Comparison of ENCODE assay signal across 1 cellular context in the genomic region with DNA sequence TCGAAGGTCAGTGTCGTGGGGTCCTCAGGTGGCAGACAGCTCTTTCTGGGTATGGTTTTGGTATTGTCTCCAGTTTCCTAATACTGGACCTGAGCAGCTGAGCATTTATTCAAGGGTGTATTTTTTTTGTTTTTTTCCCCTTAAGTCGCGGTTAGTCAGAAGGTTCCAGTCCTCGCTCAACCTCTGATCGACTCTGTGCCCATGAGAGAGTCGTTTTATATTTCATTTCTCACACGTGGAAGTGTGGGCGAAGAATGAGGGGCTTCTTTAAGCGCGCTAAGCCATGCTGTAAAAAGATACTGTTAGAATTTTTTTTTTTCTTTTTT.
TF ChIP-seq lines count a peak whose summit lies in the region.

No MANE protein-coding gene starts in this region.

TF ChIP-seq in HepG2, 621 proteins besides CTCF, POLR2A, EP300 and RAD21 (continued from another document and continues in another):
- TF ChIP-seq ZZZ3 (CRISPR knock-in tag; IDR thresholded peaks at IDR 0.05; ENCODE audit: borderline replicate concordance) (no peak), ZNF230 (CRISPR knock-in tag; IDR thresholded peaks at IDR 0.05) (no peak; the same call in 1 of the 2 replicates), PAF1 (CRISPR knock-in tag; IDR thresholded peaks at IDR 0.05) (no peak), FOXM1 (CRISPR knock-in tag; IDR thresholded peaks at IDR 0.05) (no peak), MIER2 (CRISPR knock-in tag; IDR thresholded peaks at IDR 0.05) (peak; percentile 3; the same call in 1 of the 2 replicates), SRSF9 (IDR thresholded peaks at IDR 0.05; ENCODE audit: borderline replicate concordance, insufficient read depth, low read depth, low read length, poor library complexity, severe bottlenecking) (no peak), MTERF4 (CRISPR knock-in tag; IDR thresholded peaks at IDR 0.05) (no peak), ZNF747 (CRISPR knock-in tag; IDR thresholded peaks at IDR 0.05; ENCODE audit: borderline replicate concordance) (no peak), ZNF614 (CRISPR knock-in tag; IDR thresholded peaks at IDR 0.05; ENCODE audit: borderline replicate concordance) (no peak), ZBTB33 (CRISPR knock-in tag; IDR thresholded peaks at IDR 0.05) (no peak), ZNF318 (CRISPR knock-in tag; IDR thresholded peaks at IDR 0.05) (no peak), ZNF124 (CRISPR knock-in tag; IDR thresholded peaks at IDR 0.05) (no peak), ARID2 (CRISPR knock-in tag; IDR thresholded peaks at IDR 0.05; ENCODE audit: borderline replicate concordance) (no peak; the same call in 1 of the 2 replicates), ZNF780A (CRISPR knock-in tag; IDR thresholded peaks at IDR 0.05) (no peak), THRA (CRISPR knock-in tag; IDR thresholded peaks at IDR 0.05; ENCODE audit: borderline replicate concordance) (no peak), CC2D1A (CRISPR knock-in tag; IDR thresholded peaks at IDR 0.05) (no peak), MXD1 (CRISPR knock-in tag; IDR thresholded peaks at IDR 0.05) (no peak), ZNF331 (CRISPR knock-in tag; IDR thresholded peaks at IDR 0.05) (no peak), HMGXB3 (CRISPR knock-in tag; IDR thresholded peaks at IDR 0.05; ENCODE audit: borderline replicate concordance) (no peak; the same call in 1 of the 2 replicates), BRD4 (CRISPR knock-in tag; IDR thresholded peaks at IDR 0.05) (no peak), SCMH1 (CRISPR knock-in tag; IDR thresholded peaks at IDR 0.05; ENCODE audit: borderline replicate concordance) (no peak), CREM (IDR thresholded peaks at IDR 0.05) (peak; percentile 39; the same call in 1 of the 2 replicates), CREM (CRISPR knock-in tag; IDR thresholded peaks at IDR 0.05) (no peak)
- TF ChIP-seq, protein P1, sequence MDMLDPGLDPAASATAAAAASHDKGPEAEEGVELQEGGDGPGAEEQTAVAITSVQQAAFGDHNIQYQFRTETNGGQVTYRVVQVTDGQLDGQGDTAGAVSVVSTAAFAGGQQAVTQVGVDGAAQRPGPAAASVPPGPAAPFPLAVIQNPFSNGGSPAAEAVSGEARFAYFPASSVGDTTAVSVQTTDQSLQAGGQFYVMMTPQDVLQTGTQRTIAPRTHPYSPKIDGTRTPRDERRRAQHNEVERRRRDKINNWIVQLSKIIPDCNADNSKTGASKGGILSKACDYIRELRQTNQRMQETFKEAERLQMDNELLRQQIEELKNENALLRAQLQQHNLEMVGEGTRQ (IDR thresholded peaks at IDR 0.05; ENCODE audit: low read depth, low read length), result no peak
- TF ChIP-seq, protein P1 (CRISPR knock-in tag; IDR thresholded peaks at IDR 0.05; ENCODE audit: borderline replicate concordance), result no peak
- TF ChIP-seq, protein P2, sequence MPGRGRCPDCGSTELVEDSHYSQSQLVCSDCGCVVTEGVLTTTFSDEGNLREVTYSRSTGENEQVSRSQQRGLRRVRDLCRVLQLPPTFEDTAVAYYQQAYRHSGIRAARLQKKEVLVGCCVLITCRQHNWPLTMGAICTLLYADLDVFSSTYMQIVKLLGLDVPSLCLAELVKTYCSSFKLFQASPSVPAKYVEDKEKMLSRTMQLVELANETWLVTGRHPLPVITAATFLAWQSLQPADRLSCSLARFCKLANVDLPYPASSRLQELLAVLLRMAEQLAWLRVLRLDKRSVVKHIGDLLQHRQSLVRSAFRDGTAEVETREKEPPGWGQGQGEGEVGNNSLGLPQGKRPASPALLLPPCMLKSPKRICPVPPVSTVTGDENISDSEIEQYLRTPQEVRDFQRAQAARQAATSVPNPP (CRISPR knock-in tag; IDR thresholded peaks at IDR 0.05), result no peak
- TF ChIP-seq, protein P3, sequence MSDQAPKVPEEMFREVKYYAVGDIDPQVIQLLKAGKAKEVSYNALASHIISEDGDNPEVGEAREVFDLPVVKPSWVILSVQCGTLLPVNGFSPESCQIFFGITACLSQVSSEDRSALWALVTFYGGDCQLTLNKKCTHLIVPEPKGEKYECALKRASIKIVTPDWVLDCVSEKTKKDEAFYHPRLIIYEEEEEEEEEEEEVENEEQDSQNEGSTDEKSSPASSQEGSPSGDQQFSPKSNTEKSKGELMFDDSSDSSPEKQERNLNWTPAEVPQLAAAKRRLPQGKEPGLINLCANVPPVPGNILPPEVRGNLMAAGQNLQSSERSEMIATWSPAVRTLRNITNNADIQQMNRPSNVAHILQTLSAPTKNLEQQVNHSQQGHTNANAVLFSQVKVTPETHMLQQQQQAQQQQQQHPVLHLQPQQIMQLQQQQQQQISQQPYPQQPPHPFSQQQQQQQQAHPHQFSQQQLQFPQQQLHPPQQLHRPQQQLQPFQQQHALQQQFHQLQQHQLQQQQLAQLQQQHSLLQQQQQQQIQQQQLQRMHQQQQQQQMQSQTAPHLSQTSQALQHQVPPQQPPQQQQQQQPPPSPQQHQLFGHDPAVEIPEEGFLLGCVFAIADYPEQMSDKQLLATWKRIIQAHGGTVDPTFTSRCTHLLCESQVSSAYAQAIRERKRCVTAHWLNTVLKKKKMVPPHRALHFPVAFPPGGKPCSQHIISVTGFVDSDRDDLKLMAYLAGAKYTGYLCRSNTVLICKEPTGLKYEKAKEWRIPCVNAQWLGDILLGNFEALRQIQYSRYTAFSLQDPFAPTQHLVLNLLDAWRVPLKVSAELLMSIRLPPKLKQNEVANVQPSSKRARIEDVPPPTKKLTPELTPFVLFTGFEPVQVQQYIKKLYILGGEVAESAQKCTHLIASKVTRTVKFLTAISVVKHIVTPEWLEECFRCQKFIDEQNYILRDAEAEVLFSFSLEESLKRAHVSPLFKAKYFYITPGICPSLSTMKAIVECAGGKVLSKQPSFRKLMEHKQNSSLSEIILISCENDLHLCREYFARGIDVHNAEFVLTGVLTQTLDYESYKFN (CRISPR knock-in tag; conservative IDR thresholded peaks at IDR 0.05), result peak; percentile 12; the same call in 1 of the 2 replicates
